7 cellular contexts compared by ENCODE assay signal in genomic region chr18:12990662-12990976, GRCh38. TPM values are rescaled to one million over a fixed set of nuclear protein-coding genes. Genes with fewer than 3 reads are reported as not detected.
A peak's percentile ranks its signal among the peaks of the same experiment; 100 is the strongest.
DNase-seq lines count a peak whose midpoint lies in the region; ATAC-seq, FAIRE-seq and TF ChIP-seq lines count a peak whose summit lies in the region.

No MANE protein-coding gene starts in this region.

- no peak for DNase-seq in coronary artery (ENCODE audit: low spot score)
- no peak for DNase-seq in GM12892 (ENCODE audit: insufficient read length)
- no peak for DNase-seq in NCI-H1930 (lab: John Stamatoyannopoulos, UW)
- no peak for DNase-seq in NCI-H1048 (lab: John Stamatoyannopoulos, UW)

- H3K79me2 ChIP-seq in Loucy (ENCODE audit: insufficient read depth, low read length), result peaks cover 51% of the 10 kb centered on the region

- peaks cover 33% of the 10 kb centered on the region for H4K20me1 ChIP-seq in Loucy (ENCODE audit: insufficient read depth, low read length, poor library complexity, severe bottlenecking)

- peak overlapping the region; percentile 82 for H2AFZ ChIP-seq in Loucy (ENCODE audit: low read length)

- peak overlapping the region; percentile 89 for H3K9ac ChIP-seq in Loucy (ENCODE audit: low read depth, low read length, poor library complexity, severe bottlenecking)

- peak overlapping the region; percentile 81 for H3K4me3 ChIP-seq in Loucy (ENCODE audit: low read length, poor library complexity, severe bottlenecking)
- H3K4me3 ChIP-seq in coronary artery, result peak overlapping the region; percentile 93
- peak overlapping the region; percentile 83 to 87 for H3K4me3 ChIP-seq in muscle layer of duodenum (ENCODE audit: low read depth in 1 of 2, low read length in 2 of 2)

- FAIRE-seq in GM12892 (lab: Jason Lieb, UNC), result no peak

- H3K27me3 ChIP-seq in Loucy (ENCODE audit: insufficient read depth, low read length, poor library complexity, severe bottlenecking) (no peaks in the 10 kb centered on the region), muscle layer of duodenum (ENCODE audit: low read depth, low read length) (no peaks in the 10 kb centered on the region)

- H3K9me2 ChIP-seq in Loucy (replicated peaks; ENCODE audit: low read depth, low read length), result no peaks in the 10 kb centered on the region

- TF ChIP-seq CTCF in Loucy (conservative IDR thresholded peaks at IDR 0.05; ENCODE audit: low read length) (no peak), coronary artery (IDR thresholded peaks at IDR 0.05) (no peak)

- peaks cover 43% of the 10 kb centered on the region for H3K4me1 ChIP-seq in Loucy (ENCODE audit: insufficient read depth, low read length, poor library complexity, severe bottlenecking)
- peaks cover 4 to 16% of the 10 kb centered on the region in 2 donors for H3K4me1 ChIP-seq in muscle layer of duodenum (ENCODE audit: control insufficient read depth in 1 of 2, insufficient read depth in 2 of 2, low read length in 2 of 2)

- H3K36me3 ChIP-seq in Loucy (ENCODE audit: insufficient read depth, low read length) (peaks cover 10% of the 10 kb centered on the region; the same call in 1 of the 2 replicates), muscle layer of duodenum (ENCODE audit: control insufficient read depth in 1 of 2, insufficient read depth in 2 of 2, low read length in 2 of 2) (peaks cover 0 to 9% of the 10 kb centered on the region in 2 donors)

- H3K9me3 ChIP-seq in Loucy (ENCODE audit: insufficient read depth, low read depth, low read length), result no peaks in the 10 kb centered on the region
- no peaks in the 10 kb centered on the region for H3K9me3 ChIP-seq in muscle layer of duodenum (ENCODE audit: control insufficient read depth in 1 of 2, low read length in 2 of 2)

- TF ChIP-seq POLR2A in GM12892 (IDR thresholded peaks at IDR 0.05; ENCODE audit: low read depth, low read length), result no peak

- peak overlapping the region; percentile 54 to 56 for H3K27ac ChIP-seq in coronary artery
- peak overlapping the region; percentile 62 for H3K27ac ChIP-seq in muscle layer of duodenum (ENCODE audit: low read length)

- peaks cover 3% of the 10 kb centered on the region; the same call in 1 of the 2 replicates for H3F3A ChIP-seq in Loucy (ENCODE audit: low read depth)

- H3K4me2 ChIP-seq in Loucy (ENCODE audit: low read depth, low read length, poor library complexity, severe bottlenecking), result peak overlapping the region; percentile 81

- ATAC-seq in GM21526 (IDR thresholded peaks at IDR 0.05; ENCODE audit: low FRiP score, unreplicated experiment), result peak; percentile 4

RNA-seq across cellular contexts. Expression of gene CEP192, which starts 0.5 kb away (rescaled TPM):
- polyA plus RNA-seq in GM12892 (2012; ENCODE audit: missing spikeins), result 22.6 TPM

RNA-seq across cellular contexts. Expression of gene SEH1L, which starts 42.8 kb away (rescaled TPM):
- polyA plus RNA-seq in GM12892 (2012; ENCODE audit: missing spikeins), result 40.2 TPM
